ENCODE assay signal across 12 cellular contexts in the genomic region with DNA sequence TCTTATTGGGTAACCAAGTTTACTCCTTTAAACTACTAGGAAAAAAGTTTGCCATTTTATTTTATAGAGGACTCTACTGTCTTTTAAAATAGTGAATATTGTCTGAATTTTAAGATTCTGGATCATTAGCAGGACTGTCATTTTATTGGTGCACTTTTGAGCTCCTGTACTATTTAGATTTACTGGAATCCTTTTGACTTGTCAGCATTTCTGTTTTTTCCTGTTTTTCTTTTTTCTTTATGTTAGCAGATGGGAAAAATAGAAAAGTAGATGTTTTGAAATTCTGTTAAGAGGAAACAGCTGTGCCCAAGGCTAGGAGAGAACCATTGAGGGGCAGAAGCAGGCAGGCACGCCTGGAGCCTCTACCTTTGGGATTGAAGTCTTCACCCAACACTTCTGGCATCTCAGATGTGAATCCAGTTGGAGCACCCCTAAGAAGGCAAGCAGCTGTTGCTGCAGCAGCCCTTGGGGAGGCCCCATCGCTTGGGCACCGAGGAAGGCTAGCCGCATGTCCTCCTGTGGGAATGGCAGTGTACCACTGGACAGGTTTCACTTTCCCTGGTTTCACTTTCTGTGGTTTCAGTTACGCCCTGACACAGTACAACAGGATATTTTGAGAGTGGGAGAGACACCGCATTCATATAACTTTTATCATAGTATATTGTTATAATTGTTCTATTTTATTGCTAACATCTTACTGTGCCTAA. TPM values are rescaled to one million over a fixed set of nuclear protein-coding genes. Genes with fewer than 3 reads are reported as not detected.
DNase-seq lines count a peak whose midpoint lies in the region; ATAC-seq and TF ChIP-seq lines count a peak whose summit lies in the region.
"Had no signal": no experiment of that assay in that cellular context is flagged by ENCODE, and none has a peak within 500 bp of the region (broad histone marks: within the 10 kb centered on the region; RNA-seq: fewer than 3 reads in every experiment).

No MANE protein-coding gene starts in this region.

- no peak for TF ChIP-seq POLR2A in IMR-90 (IDR thresholded peaks at IDR 0.05; ENCODE audit: low read depth, low read length)

- no peak overlapping the region; a peak in 1 of 4 replicates for H4K8ac ChIP-seq in IMR-90 (ENCODE audit: low read depth in 2 of 2, low read length in 2 of 2)

- no peak overlapping the region for H3K56ac ChIP-seq in IMR-90 (ENCODE audit: extremely low read depth, insufficient read depth, low read length)

- 80% methylated on average over 1 of the region's 6 CpGs; no CpG with 5 or more reads in 1 of the 2 experiments for WGBS in IMR-90 (ENCODE audit: extremely low coverage in 2 of 2, insufficient read length in 1 of 2), 2 experiments

- TF ChIP-seq RAD21 in IMR-90 (IDR thresholded peaks at IDR 0.05; ENCODE audit: low read length), result no peak

- intact Hi-C loops in IMR-90 (cut with micrococcal nuclease) (no loop called here), lower lobe of right lung (cut with DNase I) (no loop called here), tibial artery (cut with DNase I; ENCODE audit: low total_unique reads) (no loop called here)

- H3K4me3 ChIP-seq in IMR-90 (ENCODE audit: insufficient read depth, low read depth, low read length) (no peak overlapping the region), coronary artery (peak overlapping the region; percentile 68), lower lobe of right lung (peak overlapping the region; percentile 51), tibial artery (peak overlapping the region; percentile 41 to 52)

- no peak overlapping the region for H2BK15ac ChIP-seq in IMR-90 (ENCODE audit: low read depth, low read length)

- H3K4me1 ChIP-seq in IMR-90 (ENCODE audit: control insufficient read depth, insufficient read depth, low read length), result peaks cover 3% of the 10 kb centered on the region; the same call in 1 of the 2 replicates
- peaks cover 19% of the 10 kb centered on the region for H3K4me1 ChIP-seq in lower lobe of right lung
- peaks cover 0 to 84% (median 37%) of the 10 kb centered on the region in 4 donors for H3K4me1 ChIP-seq in tibial artery

- dilution Hi-C loops in IMR-90 (cut with HindIII; ENCODE audit: low sequenced_read_pairs, unreplicated experiment), result no loop called here

- no peak overlapping the region; the same call in 1 of the 2 replicates for H3K4me2 ChIP-seq in IMR-90 (ENCODE audit: low read depth, low read length)

- peaks cover 7% of the 10 kb centered on the region; the same call in 1 of the 2 replicates for H3K9me1 ChIP-seq in IMR-90 (ENCODE audit: insufficient read depth, low read length)

- DNase-seq in IMR-90, result no peak
- DNase-seq in coronary artery (ENCODE audit: low spot score), result no peak
- no peak for DNase-seq in lower lobe of right lung
- peak in 1 of 2 donors; percentile 26 for DNase-seq in tibial artery
- DNase-seq in HK-2 (ENCODE audit: unreplicated experiment), result no peak
- DNase-seq in T1000 (lab: John Stamatoyannopoulos, UW), result no peak
- DNase-seq: activated naive CD8-positive, alpha-beta T cell treated with anti-CD3 and anti-CD28 coated beads, Interleukin-2, amount 50 U/mL, for 24 hours; NCI-H1105 had no signal

- no peak overlapping the region for H2BK120ac ChIP-seq in IMR-90 (ENCODE audit: low read depth, low read length)

- POLR2A ChIA-PET in IMR-90 (lab: Charles Lee; ENCODE audit: unreplicated experiment), result no interaction called here

- H3K27me3 ChIP-seq in IMR-90 (ENCODE audit: control insufficient read depth, insufficient read depth, low read length) (no peaks in the 10 kb centered on the region), lower lobe of right lung (ENCODE audit: low read depth) (no peaks in the 10 kb centered on the region), tibial artery (no peaks in the 10 kb centered on the region)

- TF ChIP-seq CTCF in IMR-90 (conservative IDR thresholded peaks at IDR 0.05; ENCODE audit: low read depth, low read length), result no peak
- TF ChIP-seq CTCF in coronary artery (IDR thresholded peaks at IDR 0.05), result no peak
- no peak for TF ChIP-seq CTCF in lower lobe of right lung (IDR thresholded peaks at IDR 0.05)
- TF ChIP-seq CTCF in tibial artery (IDR thresholded peaks at IDR 0.05), result no peak

- 0 out of 2 replicates have a peak, but pooled peaks have one; percentile 17 for ATAC-seq in IMR-90 (ENCODE audit: low read depth)
- ATAC-seq in lower lobe of right lung, result peak; percentile 89 to 91
- ATAC-seq in GM21526 (IDR thresholded peaks at IDR 0.05; ENCODE audit: low FRiP score, unreplicated experiment), result no peak
- ATAC-seq in GM21529 (IDR thresholded peaks at IDR 0.05; ENCODE audit: unreplicated experiment), result no peak
- ATAC-seq: activated naive CD8-positive, alpha-beta T cell treated with anti-CD3 and anti-CD28 coated beads, Interleukin-2, amount 50 U/mL, for 24 hours had no signal

- peak overlapping the region; percentile 44 for H2AK5ac ChIP-seq in IMR-90 (ENCODE audit: low read depth, low read length)

- H2AFZ ChIP-seq in IMR-90 (replicated peaks; ENCODE audit: low read length, poor library complexity), result peak overlapping the region; percentile 48

- H2BK20ac ChIP-seq in IMR-90 (ENCODE audit: low read depth, low read length), result no peak overlapping the region

- no peak overlapping the region for H4K5ac ChIP-seq in IMR-90 (ENCODE audit: low read depth, low read length)

- no peak overlapping the region for H3K18ac ChIP-seq in IMR-90 (ENCODE audit: low read depth, low read length)

- CTCF ChIA-PET in IMR-90 (lab: Yijun Ruan, JAX), result no interaction called here

- peak overlapping the region; percentile 82 for H3K23ac ChIP-seq in IMR-90 (ENCODE audit: low read depth, low read length)

- no peak overlapping the region for H3K14ac ChIP-seq in IMR-90 (replicated peaks; ENCODE audit: low read depth, low read length)

- H3K9me3 ChIP-seq in IMR-90 (ENCODE audit: control insufficient read depth, insufficient read depth, low read length) (no peaks in the 10 kb centered on the region), lower lobe of right lung (no peaks in the 10 kb centered on the region), tibial artery (no peaks in the 10 kb centered on the region)

- H3K27ac ChIP-seq in IMR-90 (ENCODE audit: insufficient read depth, low read length) (no peak overlapping the region), coronary artery (peak overlapping the region; percentile 79 to 87), lower lobe of right lung (peak overlapping the region; percentile 74), tibial artery (peak overlapping the region; percentile 61 to 72)
- H3K27ac ChIP-seq: VCaP had no signal

- H2AK9ac ChIP-seq in IMR-90 (replicated peaks; ENCODE audit: low read depth, low read length, poor library complexity), result peak overlapping the region; percentile 19

- H3K36me3 ChIP-seq in IMR-90 (ENCODE audit: control insufficient read depth, insufficient read depth, low read length) (no peaks in the 10 kb centered on the region), lower lobe of right lung (no peaks in the 10 kb centered on the region), tibial artery (peaks cover 0 to 6% (median 0%) of the 10 kb centered on the region in 3 donors)

- H3K4ac ChIP-seq in IMR-90 (ENCODE audit: low read depth, low read length), result no peak overlapping the region; the same call in 1 of the 2 replicates

- BruUV-seq in IMR-90 (replicated peaks; lab: Mats Ljungman, UMichigan), result no TSS peak

- H3K9ac ChIP-seq in IMR-90 (ENCODE audit: low read depth, low read length), result no peak overlapping the region

- peaks cover 9% of the 10 kb centered on the region; the same call in 1 of the 2 replicates for H4K20me1 ChIP-seq in IMR-90 (ENCODE audit: insufficient read depth, low read length)

- in situ Hi-C loops in IMR-90 (cut with MboI; ENCODE audit: low sequenced_read_pairs), result no loop called here

- no peak overlapping the region for H2BK5ac ChIP-seq in IMR-90 (ENCODE audit: low read depth, low read length, poor library complexity, severe bottlenecking)

- H3K79me1 ChIP-seq in IMR-90 (ENCODE audit: low read depth in 1 of 2, low read length in 2 of 2), result peaks cover 16 to 31% of the 10 kb centered on the region in 2 experiments; a peak in 3 of 4 replicates

- no peak overlapping the region; the same call in 1 of the 2 replicates for H4K91ac ChIP-seq in IMR-90 (ENCODE audit: insufficient read depth, low read depth, low read length)

TF ChIP-seq in IMR-90, 13 proteins besides CTCF, POLR2A, EP300 and RAD21:
- TF ChIP-seq RFX5 (IDR thresholded peaks at IDR 0.05; ENCODE audit: low read depth, low read length) (no peak), MAFK (IDR thresholded peaks at IDR 0.05; ENCODE audit: low read depth, low read length) (peak; percentile 63)
TF ChIP-seq in IMR-90: peak in this region for 1.

RNA-seq across cellular contexts. Expression of a gene that starts 11.5 kb away (rescaled TPM):
- 18.8 and 23.1 TPM in 2 replicates for total RNA-seq in IMR-90 (2012; rRNA removed)
- 10.1 and 12.5 TPM in 2 replicates for polyA plus RNA-seq in IMR-90 (2012; rRNA removed)
- 2.7 and 3.3 TPM in 2 replicates for polyA plus RNA-seq in IMR-90 (2012; cell fraction: cytosol; rRNA removed)
- polyA plus RNA-seq in IMR-90 (2012; cell fraction: nucleus; rRNA removed; ENCODE audit: low replicate concordance), result 14.6 and 54.0 TPM in 2 replicates
- 30.5 TPM for total RNA-seq in lower lobe of right lung

RNA-seq across cellular contexts. Expression of a gene that starts 46.7 kb away (rescaled TPM):
- 0.56 and 0.90 TPM in 2 replicates for total RNA-seq in IMR-90 (2012; rRNA removed)
- 1.5 and 1.9 TPM in 2 replicates for polyA plus RNA-seq in IMR-90 (2012; rRNA removed)
- 0.67 and 2.0 TPM in 2 replicates for polyA plus RNA-seq in IMR-90 (2012; cell fraction: cytosol; rRNA removed)
- polyA plus RNA-seq in IMR-90 (2012; cell fraction: nucleus; rRNA removed; ENCODE audit: low replicate concordance), result 0.18 and 0.45 TPM in 2 replicates
- total RNA-seq in lower lobe of right lung, result 50.2 TPM
- polyA plus RNA-seq: immature natural killer cell had no signal

Comparison
In these comparisons a context has a peak if more than half of its experiments do, and no peak if none do; other contexts are left out.
1. ATAC-seq: peak in IMR-90 (single experiment) and lower lobe of right lung (2 of 2); none in GM21526 (single experiment) and GM21529 (single experiment).
2. RNA of a gene that starts 46.7 kb away (total RNA-seq): 50.2 TPM in lower lobe of right lung (single experiment); 0.56 to 0.90 TPM in IMR-90; every median in the first group is over 10 times any median in the second.